In the genomic region with DNA sequence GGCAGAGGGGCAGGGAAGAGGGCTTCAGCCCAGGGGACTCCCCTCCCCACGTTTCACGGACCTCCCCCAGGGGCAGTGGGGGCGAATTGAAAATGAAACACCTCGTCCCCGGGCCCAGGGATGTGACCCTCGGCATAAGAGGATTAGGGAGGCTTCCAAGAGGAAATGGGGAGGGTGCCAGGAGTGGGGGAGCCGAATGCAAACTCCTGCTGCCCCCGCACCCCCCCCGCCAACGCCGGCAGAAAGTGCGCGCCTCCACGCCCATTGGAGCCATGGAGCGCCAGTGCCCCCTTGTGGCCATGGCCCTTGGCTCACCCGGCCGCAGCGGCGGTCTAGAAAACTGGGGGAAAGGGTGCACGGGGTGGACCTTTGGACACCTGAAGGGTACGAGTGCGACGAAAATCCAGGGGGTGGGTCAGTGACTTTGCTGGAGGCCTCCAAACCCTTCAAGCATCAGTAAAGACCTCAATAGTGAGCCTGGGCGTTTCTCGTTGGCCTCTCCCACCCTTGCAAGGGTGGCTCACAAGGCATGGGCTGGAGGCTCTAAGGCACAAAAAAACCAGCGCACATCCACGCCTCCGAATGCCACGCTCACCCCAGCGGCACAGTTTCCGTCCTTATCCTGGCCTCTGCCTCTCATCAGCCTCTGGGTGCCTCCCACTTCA, we compare ENCODE assay signal across 8 cellular contexts.
DNase-seq lines count a peak whose midpoint lies in the region; ATAC-seq and TF ChIP-seq lines count a peak whose summit lies in the region.

No MANE protein-coding gene starts in this region.

- ATAC-seq in HG02885 (IDR thresholded peaks at IDR 0.05; ENCODE audit: poor library complexity, unreplicated experiment) (peak; percentile 76), upper lobe of right lung (peak; percentile 87), HG02938 (IDR thresholded peaks at IDR 0.05; ENCODE audit: unreplicated experiment) (no peak)

- H3K27me3 ChIP-seq in cardiac muscle cell (no peaks in the 10 kb centered on the region), upper lobe of right lung (no peaks in the 10 kb centered on the region)

- H3K4me1 ChIP-seq in cardiac muscle cell (ENCODE audit: low read depth) (peaks cover 17% of the 10 kb centered on the region), upper lobe of right lung (peaks cover 3% of the 10 kb centered on the region)

- H3K27ac ChIP-seq in cardiac muscle cell (no peak overlapping the region), upper lobe of right lung (peak overlapping the region; percentile 36)

- intact Hi-C loops in posterior vena cava (cut with DNase I) (loop anchor here (2.0 to 10.0 kb wide), 4 partner anchors 51 to 461 kb away; no protein-coding TSS in a partner anchor), upper lobe of right lung (cut with DNase I) (no loop called here)

- DNase-seq in GM03348 (ENCODE audit: low spot score) (peak; percentile 83), RPMI8226 (peak; percentile 56), cardiac muscle cell (ENCODE audit: low read depth in 1 of 2, low spot score in 1 of 2) (peak; percentile 62 to 72), posterior vena cava (ENCODE audit: low spot score) (peak; percentile 90), upper lobe of right lung (peak; percentile 76)
- DNase-seq in activated naive CD4-positive, alpha-beta T cell treated with anti-CD3 and anti-CD28 coated beads, Interleukin-2, amount 50 U/mL, for 16 hours = peak; percentile 56

- H3K9me3 ChIP-seq in cardiac muscle cell (ENCODE audit: low read depth) (no peaks in the 10 kb centered on the region), upper lobe of right lung (no peaks in the 10 kb centered on the region)

- TF ChIP-seq CTCF in cardiac muscle cell (IDR thresholded peaks at IDR 0.05; ENCODE audit: low read depth, low read length) = peak; percentile 71
- peak; percentile 79 for TF ChIP-seq CTCF in upper lobe of right lung (IDR thresholded peaks at IDR 0.05)

- H3K4me3 ChIP-seq in cardiac muscle cell (peak overlapping the region; percentile 17), upper lobe of right lung (peak overlapping the region; percentile 40)

- H3K36me3 ChIP-seq in cardiac muscle cell (no peaks in the 10 kb centered on the region), upper lobe of right lung (no peaks in the 10 kb centered on the region)
